In the genomic region with DNA sequence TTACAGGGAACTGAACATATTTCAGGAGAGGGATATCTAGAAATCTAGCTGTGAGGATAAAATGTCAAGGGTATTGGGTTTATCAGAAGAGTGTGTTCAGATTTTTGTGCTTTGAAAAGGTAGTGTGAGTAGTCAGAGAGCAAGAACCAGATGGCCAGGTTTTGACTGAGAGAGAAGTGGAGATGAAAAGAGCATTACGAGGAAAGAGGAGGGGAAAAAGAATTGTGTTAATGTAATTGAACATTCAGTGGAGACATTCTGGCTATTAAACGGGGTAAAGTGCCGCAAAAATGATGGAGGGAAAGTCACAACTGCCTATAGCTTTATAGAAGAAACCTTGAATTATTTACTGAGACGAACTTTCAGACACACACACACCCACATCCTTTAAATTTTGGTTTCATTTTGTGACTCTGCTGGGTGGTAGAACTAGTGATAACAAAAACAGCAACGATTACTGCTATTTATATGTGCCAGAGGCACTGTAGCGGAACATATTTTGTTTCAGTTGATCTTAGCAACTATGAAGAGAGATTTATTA, we compare ENCODE assay signal across 8 cellular contexts.
DNase-seq lines count a peak whose midpoint lies in the region; ATAC-seq and TF ChIP-seq lines count a peak whose summit lies in the region.

No MANE protein-coding gene starts in this region.

- peak; percentile 89 for ATAC-seq in GM18498 (IDR thresholded peaks at IDR 0.05; ENCODE audit: unreplicated experiment)
- peak; percentile 74 for ATAC-seq in GM21786 (IDR thresholded peaks at IDR 0.05; ENCODE audit: unreplicated experiment)
- ATAC-seq in stimulated activated naive CD8-positive, alpha-beta T cell treated with anti-CD3 and anti-CD28 coated beads, Interleukin-15, amount 100 ng/mL, for 72 hours: peak; percentile 77
- no peak for ATAC-seq in omental fat pad (ENCODE audit: low FRiP score)

- DNase-seq in NCI-H69 (lab: John Stamatoyannopoulos, UW): peak; percentile 51
- DNase-seq in fibroblast of peridontal ligament (ENCODE audit: extremely low read depth): peak; percentile 59
- peak in 1 of 2 donors; percentile 6 for DNase-seq in stimulated activated naive CD8-positive, alpha-beta T cell treated with anti-CD3 and anti-CD28 coated beads, Interleukin-15, amount 100 ng/mL, for 72 hours
- DNase-seq in AG08395 (ENCODE audit: low spot score): no peak
- no peak for DNase-seq in omental fat pad (ENCODE audit: low spot score)
- no peak for DNase-seq in amygdala (lab: John Stamatoyannopoulos, UW)

- no peak for TF ChIP-seq CTCF in omental fat pad (IDR thresholded peaks at IDR 0.05)

- H3K27me3 Mint-ChIP-seq in stimulated activated naive CD8-positive, alpha-beta T cell treated with anti-CD3 and anti-CD28 coated beads, Interleukin-15, amount 100 ng/mL, for 72 hours: no peaks in the 10 kb centered on the region

- no peaks in the 10 kb centered on the region for H3K4me1 Mint-ChIP-seq in stimulated activated naive CD8-positive, alpha-beta T cell treated with anti-CD3 and anti-CD28 coated beads, Interleukin-15, amount 100 ng/mL, for 72 hours

- H3K9me3 Mint-ChIP-seq in stimulated activated naive CD8-positive, alpha-beta T cell treated with anti-CD3 and anti-CD28 coated beads, Interleukin-15, amount 100 ng/mL, for 72 hours: no peaks in the 10 kb centered on the region

- no peak overlapping the region for H3K4me3 Mint-ChIP-seq in stimulated activated naive CD8-positive, alpha-beta T cell treated with anti-CD3 and anti-CD28 coated beads, Interleukin-15, amount 100 ng/mL, for 72 hours

- H3K27ac Mint-ChIP-seq in stimulated activated naive CD8-positive, alpha-beta T cell treated with anti-CD3 and anti-CD28 coated beads, Interleukin-15, amount 100 ng/mL, for 72 hours: no peak overlapping the region

Comparison
In these comparisons a context has a peak if more than half of its experiments do, and no peak if none do; other contexts are left out.
1. DNase-seq: peak in NCI-H69 (single experiment) and fibroblast of peridontal ligament (single experiment); none in AG08395 (single experiment), omental fat pad (single experiment) and amygdala (0 of 56).